Comparison of ENCODE assay signal across 9 cellular contexts in genomic region chr12:101490286-101490920, GRCh38. TPM values are rescaled to one million over a fixed set of nuclear protein-coding genes. Genes with fewer than 3 reads are reported as not detected.
DNase-seq lines count a peak whose midpoint lies in the region; ATAC-seq and TF ChIP-seq lines count a peak whose summit lies in the region.
"Had no signal": no experiment of that assay in that cellular context is flagged by ENCODE, and none has a peak within 500 bp of the region (broad histone marks: within the 10 kb centered on the region; RNA-seq: fewer than 3 reads in every experiment).

No MANE protein-coding gene starts in this region.

- TF ChIP-seq POLR2A in heart left ventricle (IDR thresholded peaks at IDR 0.05): no peak
- no peak for TF ChIP-seq POLR2A in testis (IDR thresholded peaks at IDR 0.05)

- 2 to 7% (median 6%) methylated on average over 3 of the region's 3 CpGs for WGBS in heart left ventricle, 4 donors
- WGBS in testis, 2 donors: 17 to 36% methylated on average over 3 of the region's 3 CpGs

- DNase-seq in GM06990 (ENCODE audit: extremely low read depth, insufficient read length): no peak
- no peak for DNase-seq in heart left ventricle
- peak; percentile 38 for DNase-seq in testis
- DNase-seq in activated gamma-delta T cell treated with Interleukin-2 at 50 U/mL for 16 hours: no peak
- DNase-seq in effector memory CD4-positive, alpha-beta T cell: no peak

- H3K4me3 ChIP-seq in GM06990 (replicated peaks; ENCODE audit: low read depth, low read length) (no peak overlapping the region), OCI-LY1 (ENCODE audit: low read depth, low read length, poor library complexity, severe bottlenecking) (no peak overlapping the region), heart left ventricle (no peak overlapping the region), testis (no peak overlapping the region)
- H3K4me3 ChIP-seq in effector memory CD4-positive, alpha-beta T cell (ENCODE audit: insufficient read depth, low read depth, low read length, poor library complexity, severe bottlenecking): no peak overlapping the region

- H3K27ac ChIP-seq in OCI-LY1 (ENCODE audit: low read depth, low read length, poor library complexity, severe bottlenecking) (no peak overlapping the region), heart left ventricle (peak overlapping the region in 1 of 12 donors; percentile 13), testis (no peak overlapping the region)
- no peak overlapping the region for H3K27ac ChIP-seq in effector memory CD4-positive, alpha-beta T cell (ENCODE audit: insufficient read depth, low read length, poor library complexity, severe bottlenecking)

- no peak overlapping the region for H3K4me2 ChIP-seq in OCI-LY1 (ENCODE audit: low read length)

- H3K4me1 ChIP-seq in OCI-LY1 (ENCODE audit: insufficient read depth, low read length, severe bottlenecking) (no peaks in the 10 kb centered on the region), heart left ventricle (peaks cover 0 to 14% (median 0%) of the 10 kb centered on the region in 12 donors), testis (no peaks in the 10 kb centered on the region)
- H3K4me1 ChIP-seq in effector memory CD4-positive, alpha-beta T cell (ENCODE audit: control insufficient read depth, insufficient read depth, low read length, poor library complexity, severe bottlenecking): no peaks in the 10 kb centered on the region

- no peaks in the 10 kb centered on the region for H4K20me1 ChIP-seq in OCI-LY1 (ENCODE audit: insufficient read depth, low read length)

- H3K36me3 ChIP-seq in GM06990 (ENCODE audit: control insufficient read depth, insufficient read depth, low read length): no peaks in the 10 kb centered on the region
- H3K36me3 ChIP-seq in OCI-LY1 (ENCODE audit: insufficient read depth, low read length): no peaks in the 10 kb centered on the region
- no peaks in the 10 kb centered on the region for H3K36me3 ChIP-seq in heart left ventricle
- H3K36me3 ChIP-seq in testis (ENCODE audit: low read depth, missing control alignments): no peaks in the 10 kb centered on the region
- no peaks in the 10 kb centered on the region for H3K36me3 ChIP-seq in effector memory CD4-positive, alpha-beta T cell (ENCODE audit: control insufficient read depth, insufficient read depth, low read length)

- H3F3A ChIP-seq in OCI-LY1 (ENCODE audit: insufficient read depth, low read length): no peaks in the 10 kb centered on the region

- H3K9me2 ChIP-seq in OCI-LY1 (ENCODE audit: low read depth, low read length): no peaks in the 10 kb centered on the region

- peak; percentile 60 for TF ChIP-seq CTCF in GM06990 (IDR thresholded peaks at IDR 0.05; ENCODE audit: insufficient read depth, low read length, poor library complexity, severe bottlenecking)
- TF ChIP-seq CTCF in OCI-LY1 (IDR thresholded peaks at IDR 0.05; ENCODE audit: low read length): peak; percentile 71
- peak; percentile 11 to 55 (median 41) for TF ChIP-seq CTCF in heart left ventricle (IDR thresholded peaks at IDR 0.05)
- peak in 1 of 3 experiments; percentile 12 for TF ChIP-seq CTCF in testis (IDR thresholded peaks at IDR 0.05)

- H3K9ac ChIP-seq in OCI-LY1 (ENCODE audit: low read length): no peak overlapping the region

- intact Hi-C loops in heart left ventricle (cut with DNase I) (loop anchor here in 2 of 10 donors (5.0 to 10.0 kb wide), 4 partner anchors 204 to 344 kb away; partner anchors contain the start of genes CHPT1 (in 1 of the 2) and GNPTAB (in 1 of the 2)), testis (cut with DNase I; ENCODE audit: low total_unique reads) (no loop called here)

- H3K79me2 ChIP-seq in OCI-LY1 (ENCODE audit: insufficient read depth, low read length): no peaks in the 10 kb centered on the region

- H3K9me3 ChIP-seq in OCI-LY1 (ENCODE audit: low read length): no peaks in the 10 kb centered on the region
- H3K9me3 ChIP-seq in heart left ventricle: no peaks in the 10 kb centered on the region
- no peaks in the 10 kb centered on the region for H3K9me3 ChIP-seq in testis
- H3K9me3 ChIP-seq in effector memory CD4-positive, alpha-beta T cell (ENCODE audit: control insufficient read depth, low read length): no peaks in the 10 kb centered on the region

- no peak overlapping the region for H2AFZ ChIP-seq in OCI-LY1 (ENCODE audit: low read length)

- no peaks in the 10 kb centered on the region for H3K27me3 ChIP-seq in GM06990 (replicated peaks; ENCODE audit: control insufficient read depth, insufficient read depth, low read length)
- H3K27me3 ChIP-seq in OCI-LY1 (ENCODE audit: insufficient read depth, low read length): no peaks in the 10 kb centered on the region
- H3K27me3 ChIP-seq in heart left ventricle: no peaks in the 10 kb centered on the region
- H3K27me3 ChIP-seq in testis: no peaks in the 10 kb centered on the region
- no peaks in the 10 kb centered on the region for H3K27me3 ChIP-seq in effector memory CD4-positive, alpha-beta T cell (replicated peaks; ENCODE audit: control insufficient read depth, insufficient read depth, low read length, poor library complexity, severe bottlenecking)

- ATAC-seq in HG03521 (IDR thresholded peaks at IDR 0.05; ENCODE audit: unreplicated experiment): peak; percentile 37
- peak; percentile 47 to 85 (median 80) for ATAC-seq in heart left ventricle
- ATAC-seq in GM21737 (IDR thresholded peaks at IDR 0.05; ENCODE audit: unreplicated experiment): no peak

RNA-seq across cellular contexts. Expression of gene SPIC, which starts 15.3 kb away (rescaled TPM):
- 1 to 10 TPM in 1 of 9 donors, under 1 TPM in 1, not detected in 7; 0.68 to 2.5 TPM for total RNA-seq in heart left ventricle
- not detected for polyA plus RNA-seq in heart left ventricle
- total RNA-seq in testis: not detected
- not detected for polyA plus RNA-seq in testis (ENCODE audit: insufficient read depth, low read depth, low replicate concordance)
- polyA plus RNA-seq: IgD-negative memory B cell had no signal
